In the genomic region with DNA sequence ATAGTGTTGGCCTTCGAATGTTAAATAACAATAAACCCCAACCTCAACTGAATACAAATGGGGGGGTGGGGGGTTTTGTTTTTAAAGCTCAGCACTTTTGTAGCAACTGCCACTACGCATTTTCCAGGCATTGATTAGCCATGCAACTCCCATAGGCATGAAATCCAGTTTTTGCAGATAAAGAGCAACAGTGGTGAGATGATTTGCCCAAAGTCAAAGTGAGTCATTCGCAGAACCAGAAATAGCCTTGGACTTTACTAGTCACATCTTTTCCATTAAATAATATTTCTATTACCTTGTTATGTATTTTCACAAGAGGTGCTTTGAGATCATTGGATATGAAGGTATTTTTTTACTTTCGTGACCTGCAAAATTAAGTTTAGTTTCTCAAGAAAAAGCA, we compare ENCODE assay signal across 10 cellular contexts. TPM values are rescaled to one million over a fixed set of nuclear protein-coding genes. Genes with fewer than 3 reads are reported as not detected.
DNase-seq lines count a peak whose midpoint lies in the region; ATAC-seq and TF ChIP-seq lines count a peak whose summit lies in the region.
"Had no signal": no experiment of that assay in that cellular context is flagged by ENCODE, and none has a peak within 500 bp of the region (broad histone marks: within the 10 kb centered on the region; RNA-seq: fewer than 3 reads in every experiment).

No MANE protein-coding gene starts in this region.

- H3K27ac ChIP-seq in SJCRH30: no peak overlapping the region
- H3K27ac ChIP-seq in gastroesophageal sphincter: peak overlapping the region in 3 of 4 donors; percentile 93 to 97 (median 97)

- H3K27me3 ChIP-seq in SJCRH30 (no peaks in the 10 kb centered on the region), gastroesophageal sphincter (no peaks in the 10 kb centered on the region)

- no peaks in the 10 kb centered on the region for H3K27me3 Mint-ChIP-seq in activated T-cell treated with anti-CD3 and anti-CD28 coated beads, Interleukin-2, amount 50 U/mL, for 72 hours (ENCODE audit: low read depth)
- H3K27me3 Mint-ChIP-seq: IgD-negative memory B cell had no signal

- no peak for TF ChIP-seq EP300 in gastroesophageal sphincter (IDR thresholded peaks at IDR 0.05)

- H3K4me3 ChIP-seq in SJCRH30: peak overlapping the region; percentile 72
- H3K4me3 ChIP-seq in gastroesophageal sphincter: peak overlapping the region; percentile 84 to 92

- TF ChIP-seq POLR2A in gastroesophageal sphincter (IDR thresholded peaks at IDR 0.05): no peak

- no peak for ATAC-seq in activated T-cell treated with anti-CD3 and anti-CD28 coated beads, Interleukin-2, amount 50 U/mL, for 72 hours (replicated peaks in 1 of 2)
- ATAC-seq in gastroesophageal sphincter: no peak
- no peak for ATAC-seq in HG02970 (IDR thresholded peaks at IDR 0.05; ENCODE audit: low FRiP score, unreplicated experiment)

- H3K36me3 Mint-ChIP-seq in activated T-cell treated with anti-CD3 and anti-CD28 coated beads, Interleukin-2, amount 50 U/mL, for 72 hours (ENCODE audit: insufficient read depth in 2 of 2): peaks cover 6 to 12% of the 10 kb centered on the region in 2 donors
- H3K36me3 Mint-ChIP-seq: IgD-negative memory B cell had no signal

- H3K4me1 Mint-ChIP-seq in activated T-cell treated with anti-CD3 and anti-CD28 coated beads, Interleukin-2, amount 50 U/mL, for 72 hours (ENCODE audit: low read depth): peaks cover 41% of the 10 kb centered on the region

- H3K36me3 ChIP-seq in SJCRH30: no peaks in the 10 kb centered on the region
- H3K36me3 ChIP-seq in gastroesophageal sphincter: no peaks in the 10 kb centered on the region

- no peak for DNase-seq in activated T-cell treated with anti-CD3 and anti-CD28 coated beads, Interleukin-2, amount 50 U/mL, for 72 hours
- DNase-seq in activated T-cell treated with anti-CD3 and anti-CD28 coated beads for 4 hours (no peak), SJCRH30 (peak in 1 of 2 experiments; percentile 15), superior temporal gyrus (ENCODE audit: extremely low spot score) (peak; percentile 24), GF-D8 (lab: John Stamatoyannopoulos, UW) (no peak), NCI-H2171 (lab: John Stamatoyannopoulos, UW) (no peak)
- DNase-seq: SW 1271 had no signal

- no peak overlapping the region for H3K27ac Mint-ChIP-seq in activated T-cell treated with anti-CD3 and anti-CD28 coated beads, Interleukin-2, amount 50 U/mL, for 72 hours

- no peak for TF ChIP-seq CTCF in gastroesophageal sphincter (IDR thresholded peaks at IDR 0.05)

- H3K9me3 Mint-ChIP-seq in activated T-cell treated with anti-CD3 and anti-CD28 coated beads, Interleukin-2, amount 50 U/mL, for 72 hours: no peaks in the 10 kb centered on the region
- H3K9me3 Mint-ChIP-seq: IgD-negative memory B cell had no signal

- H3K4me1 ChIP-seq in SJCRH30 (peaks cover 3% of the 10 kb centered on the region; the same call in 1 of the 2 replicates), gastroesophageal sphincter (peaks cover 0 to 22% (median 4%) of the 10 kb centered on the region in 3 donors)

- H3K9me3 ChIP-seq in SJCRH30 (replicated peaks) (no peaks in the 10 kb centered on the region), gastroesophageal sphincter (no peaks in the 10 kb centered on the region)

- H3K4me3 Mint-ChIP-seq in activated T-cell treated with anti-CD3 and anti-CD28 coated beads, Interleukin-2, amount 50 U/mL, for 72 hours: peak overlapping the region; percentile 45 to 66

- 28 to 40% methylated on average over 4 of the region's 4 CpGs for WGBS in gastroesophageal sphincter (ENCODE audit: low coverage in 1 of 2), 2 donors

RNA-seq across cellular contexts. Expression of a gene that starts 1.7 kb away (rescaled TPM):
- 10 to 100 TPM; 69.2 to 70.2 TPM for total RNA-seq in activated T-cell treated with anti-CD3 and anti-CD28 coated beads, Interleukin-2, amount 50 U/mL, for 72 hours
- 12.8 and 17.3 TPM in 2 replicates for total RNA-seq in SJCRH30 (2014; rRNA removed; shearing (Covaris generic))
- 10 to 100 TPM; 28.5 to 53.9 (median 42.2) TPM for total RNA-seq in gastroesophageal sphincter
